ENCODE assay signal across 18 cellular contexts in genomic region chr3:120039642-120040610, GRCh38. TPM values are rescaled to one million over a fixed set of nuclear protein-coding genes. Genes with fewer than 3 reads are reported as not detected.
DNase-seq lines count a peak whose midpoint lies in the region; ATAC-seq, FAIRE-seq and TF ChIP-seq lines count a peak whose summit lies in the region.
"Had no signal": no experiment of that assay in that cellular context is flagged by ENCODE, and none has a peak within 500 bp of the region (broad histone marks: within the 10 kb centered on the region; RNA-seq: fewer than 3 reads in every experiment).

No MANE protein-coding gene starts in this region.

- no peak overlapping the region for H3K4me3 ChIP-seq in astrocyte (ENCODE audit: insufficient read depth, low read depth, low read length)
- H3K4me3 ChIP-seq: gastrocnemius medialis, left lung, ovary, SJCRH30 had no signal

- peak; percentile 69 for DNase-seq in DMS 273 (lab: John Stamatoyannopoulos, UW; ENCODE audit: unreplicated experiment)
- DNase-seq in DMS 273 treated with DMSO at 0.1 percent for 48 hours (lab: John Stamatoyannopoulos, UW) = no peak
- DNase-seq in KBM-7 = peak; percentile 45
- DNase-seq in astrocyte (ENCODE audit: low read depth) = peak; percentile 9
- DNase-seq in midbrain (lab: John Stamatoyannopoulos, UW) = peak; percentile 24
- DNase-seq in D721Med (ENCODE audit: insufficient read length, low spot score) = no peak
- DNase-seq: 8988T; activated CD4-positive, alpha-beta T cell treated with anti-CD3 and anti-CD28 coated beads, Interleukin-2, amount 50 U/mL, for 1 hour; activated gamma-delta T cell treated with Interleukin-2 at 50 U/mL for 16 hours; DMS79 treated with DMSO at 0.1 percent for 48 hours; gastrocnemius medialis; left lung; ovary; stimulated activated CD4-positive, alpha-beta T cell treated with anti-CD3 and anti-CD28 coated beads, Interleukin-4, amount 100 ng/mL, for 24 hours had no signal

- H3K9me3 ChIP-seq in astrocyte (ENCODE audit: insufficient read depth, low read depth, low read length) = peaks cover 17% of the 10 kb centered on the region

- peaks cover 87% of the 10 kb centered on the region for H4K20me1 ChIP-seq in astrocyte (ENCODE audit: insufficient read depth, low read length)

- H2AFZ ChIP-seq in astrocyte (ENCODE audit: low read depth, low read length) = no peak overlapping the region

- peak overlapping the region; percentile 10 for H3K27ac Mint-ChIP-seq in astrocyte (ENCODE audit: unreplicated experiment)

- H3K27ac ChIP-seq in astrocyte (ENCODE audit: low read depth, low read length) = no peak overlapping the region
- H3K27ac ChIP-seq: gastrocnemius medialis, left lung, ovary, SJCRH30 had no signal

- FAIRE-seq in astrocyte (lab: Jason Lieb, UNC) (no peak), D721Med (lab: Jason Lieb, UNC) (no peak)
- FAIRE-seq: colon had no signal

- no peaks in the 10 kb centered on the region for H3K4me1 ChIP-seq in astrocyte (ENCODE audit: insufficient read depth, low read length)
- H3K4me1 ChIP-seq: SJCRH30 had no signal

- H3K4me1 Mint-ChIP-seq in astrocyte (ENCODE audit: low read depth, unreplicated experiment) = peaks cover 7% of the 10 kb centered on the region

- H3K36me3 ChIP-seq in astrocyte (ENCODE audit: insufficient read depth, low read length) = no peaks in the 10 kb centered on the region
- H3K36me3 ChIP-seq: gastrocnemius medialis, ovary, SJCRH30 had no signal

- H3K9me3 Mint-ChIP-seq in astrocyte (ENCODE audit: unreplicated experiment) = peaks cover 19% of the 10 kb centered on the region

- H3K27me3 ChIP-seq in astrocyte (ENCODE audit: insufficient read depth, low read length) = no peaks in the 10 kb centered on the region
- H3K27me3 ChIP-seq: gastrocnemius medialis, left lung, ovary, SJCRH30 had no signal

- no peak for ATAC-seq in GM18870 (IDR thresholded peaks at IDR 0.05; ENCODE audit: unreplicated experiment)
- ATAC-seq in HG02678 (IDR thresholded peaks at IDR 0.05; ENCODE audit: unreplicated experiment) = no peak
- ATAC-seq: gastrocnemius medialis, left lung had no signal

- no peak for TF ChIP-seq CTCF in astrocyte (IDR thresholded peaks at IDR 0.05; ENCODE audit: insufficient read depth, low read depth, low read length)
- no peak for TF ChIP-seq CTCF in D721Med (IDR thresholded peaks at IDR 0.05; ENCODE audit: insufficient read depth, missing control alignments)

- H3K36me3 Mint-ChIP-seq in astrocyte (ENCODE audit: low read depth, unreplicated experiment) = peaks cover 32% of the 10 kb centered on the region

- H3K79me2 ChIP-seq in astrocyte (ENCODE audit: insufficient read depth, low read length) = peaks cover 100% of the 10 kb centered on the region

- H3K4me2 ChIP-seq in astrocyte (ENCODE audit: low read length) = no peak overlapping the region

- no peak overlapping the region for H3K9ac ChIP-seq in astrocyte (ENCODE audit: low read length)

- no peaks in the 10 kb centered on the region for H3K27me3 Mint-ChIP-seq in astrocyte (ENCODE audit: low read depth, unreplicated experiment)

- no peak overlapping the region for H3K4me3 Mint-ChIP-seq in astrocyte (ENCODE audit: unreplicated experiment)

- in situ Hi-C loops in KBM-7 (cut with MboI; ENCODE audit: low pct_unique_long_range_greater_than_20kb, low sequenced_read_pairs) = no loop called here

RNA-seq across cellular contexts. Expression of gene GSK3B, which starts 54.3 kb away (rescaled TPM):
- total RNA-seq in astrocyte = 68.0 and 80.6 TPM in 2 replicates

Comparison
In these comparisons a context has a peak if more than half of its experiments do, and no peak if none do; other contexts are left out.
1. DNase-seq: peak in DMS 273 (single experiment), KBM-7 (single experiment), astrocyte (single experiment) and midbrain (single experiment); none in DMS 273 treated with DMSO at 0.1 percent for 48 hours (single experiment) and D721Med (single experiment).